18 cellular contexts compared by ENCODE assay signal in the genomic region with DNA sequence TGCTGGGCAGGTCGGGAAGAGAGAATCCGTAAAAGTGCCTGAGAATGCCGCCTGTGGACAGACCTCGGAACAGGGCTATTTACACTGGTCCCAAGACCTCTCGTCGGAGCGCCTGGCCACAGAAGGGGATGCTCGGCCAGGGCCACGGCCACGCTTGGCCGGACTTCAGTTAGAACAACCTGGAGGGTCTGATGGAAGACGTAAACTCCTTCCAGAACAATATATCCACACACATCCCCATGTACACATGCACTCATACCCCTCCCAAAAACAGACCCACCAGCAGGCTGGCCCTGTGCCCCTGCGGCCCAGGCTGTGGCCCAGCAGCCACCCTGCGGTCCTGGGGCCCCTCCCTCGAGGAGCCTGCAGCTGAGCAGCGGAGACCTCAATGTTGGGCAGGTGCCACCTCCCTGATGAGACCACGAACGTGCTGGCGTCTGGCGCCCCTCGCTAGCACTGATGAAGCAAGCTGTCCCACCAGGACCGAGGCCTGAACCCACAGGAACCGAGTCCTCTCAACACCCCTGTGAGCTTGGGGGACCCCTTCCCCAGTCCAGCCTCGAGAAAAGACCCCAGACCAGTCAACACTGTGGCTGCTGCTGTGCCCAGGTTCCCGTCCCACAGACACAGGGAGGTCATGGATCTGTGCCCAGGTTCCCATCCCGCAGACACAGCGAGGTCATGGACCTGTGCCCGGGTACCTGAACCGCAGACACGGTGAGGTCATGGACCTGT. TPM values are rescaled to one million over a fixed set of nuclear protein-coding genes. Genes with fewer than 3 reads are reported as not detected.
DNase-seq lines count a peak whose midpoint lies in the region; ATAC-seq, FAIRE-seq and TF ChIP-seq lines count a peak whose summit lies in the region.
"Had no signal": no experiment of that assay in that cellular context is flagged by ENCODE, and none has a peak within 500 bp of the region (broad histone marks: within the 10 kb centered on the region; RNA-seq: fewer than 3 reads in every experiment).

No MANE protein-coding gene starts in this region.

- peak overlapping the region in 1 of 7 donors; percentile 28 for H3K27ac Mint-ChIP-seq in CD14-positive monocyte
- H3K27ac Mint-ChIP-seq: B cell; CD4-positive, alpha-beta T cell had no signal

- peak; percentile 15 for DNase-seq in left ventricle myocardium superior
- DNase-seq in right atrium auricular region (ENCODE audit: low spot score), result no peak
- peak; percentile 37 for DNase-seq in CD14-positive monocyte (ENCODE audit: low spot score)
- peak; percentile 64 for DNase-seq in kidney
- peak; percentile 69 for DNase-seq in osteoblast (ENCODE audit: insufficient read length, low spot score, missing footprints)
- DNase-seq in G401 (ENCODE audit: low spot score), result no peak
- DNase-seq in NCI-H1092 (lab: John Stamatoyannopoulos, UW), result no peak
- DNase-seq: C1 segment of cervical spinal cord, DMS153, DMS79, GM23248 had no signal

- no peaks in the 10 kb centered on the region for H3K4me1 Mint-ChIP-seq in CD14-positive monocyte

- TF ChIP-seq CTCF in right atrium auricular region (IDR thresholded peaks at IDR 0.05) (no peak), CD14-positive monocyte (IDR thresholded peaks at IDR 0.05) (no peak), kidney (IDR thresholded peaks at IDR 0.05; ENCODE audit: borderline replicate concordance, extremely low read depth, insufficient read depth) (no peak), osteoblast (IDR thresholded peaks at IDR 0.05; ENCODE audit: extremely low read depth, low read depth, low read length) (no peak)

- no peak overlapping the region for H2AFZ ChIP-seq in osteoblast (ENCODE audit: low read length)
- H2AFZ ChIP-seq: GM23248 had no signal

- no peaks in the 10 kb centered on the region for H3K79me2 ChIP-seq in osteoblast (ENCODE audit: insufficient read depth, low read length)

- no peaks in the 10 kb centered on the region for H4K20me1 ChIP-seq in osteoblast (ENCODE audit: insufficient read depth, low read length)

- H3K9me3 ChIP-seq in right atrium auricular region (no peaks in the 10 kb centered on the region), kidney (ENCODE audit: control insufficient read depth in 1 of 2, low read length in 2 of 2) (no peaks in the 10 kb centered on the region), osteoblast (ENCODE audit: low read depth, low read length) (no peaks in the 10 kb centered on the region)
- H3K9me3 ChIP-seq: HAP-1 had no signal

- in situ Hi-C loops in G401 (cut with HindIII; ENCODE audit: low sequenced_read_pairs), result no loop called here

- peaks cover 0 to 3% (median 0%) of the 10 kb centered on the region in 7 donors for H3K9me3 Mint-ChIP-seq in CD14-positive monocyte
- H3K9me3 Mint-ChIP-seq: CD4-positive, alpha-beta T cell had no signal

- no peak overlapping the region for H3K4me2 ChIP-seq in osteoblast (ENCODE audit: insufficient read depth, low read length)

- FAIRE-seq in kidney (lab: Jason Lieb, UNC), result no peak
- FAIRE-seq: GM12878, GM19239 had no signal

- no peaks in the 10 kb centered on the region for H3K36me3 ChIP-seq in right atrium auricular region
- no peaks in the 10 kb centered on the region for H3K36me3 ChIP-seq in kidney (ENCODE audit: control insufficient read depth in 1 of 2, insufficient read depth in 2 of 2, low read length in 2 of 2)
- no peaks in the 10 kb centered on the region for H3K36me3 ChIP-seq in osteoblast (ENCODE audit: insufficient read depth, low read length)
- H3K36me3 ChIP-seq: HAP-1 had no signal

- H3K36me3 Mint-ChIP-seq in CD14-positive monocyte, result no peaks in the 10 kb centered on the region

- peaks cover 0 to 6% (median 4%) of the 10 kb centered on the region in 3 donors for H3K27me3 Mint-ChIP-seq in CD14-positive monocyte (ENCODE audit: low read depth in 3 of 3)
- H3K27me3 Mint-ChIP-seq: CD4-positive, alpha-beta T cell had no signal

- H3K27ac ChIP-seq in right atrium auricular region (no peak overlapping the region), kidney (ENCODE audit: low read depth in 2 of 2, low read length in 2 of 2) (no peak overlapping the region), osteoblast (ENCODE audit: low read depth, low read length) (no peak overlapping the region)
- H3K27ac ChIP-seq: GM23248 had no signal

- H3K4me1 ChIP-seq in right atrium auricular region (no peaks in the 10 kb centered on the region), kidney (ENCODE audit: control insufficient read depth in 1 of 2, insufficient read depth in 1 of 2, low read depth in 1 of 2, low read length in 2 of 2) (no peaks in the 10 kb centered on the region), osteoblast (ENCODE audit: insufficient read depth, low read length) (no peaks in the 10 kb centered on the region)
- H3K4me1 ChIP-seq: HAP-1 had no signal

- no peak overlapping the region for H3K4me3 ChIP-seq in right atrium auricular region
- H3K4me3 ChIP-seq in kidney (ENCODE audit: low read length in 2 of 2), result no peak overlapping the region
- no peak overlapping the region for H3K4me3 ChIP-seq in osteoblast (ENCODE audit: insufficient read depth, low read length)
- H3K4me3 ChIP-seq: GM12878, GM23248, HAP-1 had no signal

- intact Hi-C loops in left ventricle myocardium superior (cut with micrococcal nuclease) (no loop called here), CD14-positive monocyte (cut with micrococcal nuclease) (no loop called here), kidney (cut with DNase I) (no loop called here)

- H3K27me3 ChIP-seq in right atrium auricular region (no peaks in the 10 kb centered on the region), osteoblast (ENCODE audit: insufficient read depth, low read length) (no peaks in the 10 kb centered on the region)

- H3K9ac ChIP-seq in kidney (ENCODE audit: low read length in 2 of 2), result no peak overlapping the region
- H3K9ac ChIP-seq: GM23248 had no signal

- H3K4me3 Mint-ChIP-seq in CD14-positive monocyte, result no peak overlapping the region
- H3K4me3 Mint-ChIP-seq: B cell; CD4-positive, alpha-beta T cell had no signal

- ATAC-seq in left ventricle myocardium superior (no peak), GM19452 (IDR thresholded peaks at IDR 0.05; ENCODE audit: unreplicated experiment) (no peak)
- ATAC-seq: GM12878 had no signal

RNA-seq across cellular contexts. Expression of gene CFAP46, which starts 8.9 kb away (rescaled TPM):
- total RNA-seq in left ventricle myocardium superior, result 1.5 TPM
- total RNA-seq in right atrium auricular region, result 1 to 10 TPM in 1 of 2 donors, under 1 TPM in 1; 0.35 to 1.5 TPM
- polyA plus RNA-seq in CD14-positive monocyte, result not detected
- total RNA-seq in kidney, result 8.3 TPM
- 3.8 TPM for polyA plus RNA-seq in kidney (ENCODE audit: insufficient read depth, low read depth, low replicate concordance)
- under 0.01 and 0.29 TPM in 2 replicates for total RNA-seq in osteoblast
- 6.2 and 11.3 TPM in 2 replicates for total RNA-seq in G401 (2014; rRNA removed; shearing (Covaris generic))
- total RNA-seq: B cell; CD4-positive, alpha-beta T cell; GM12878; HT-29 had no signal

Comparison
In these comparisons a context has a peak if more than half of its experiments do, and no peak if none do; other contexts are left out.
1. DNase-seq: peak in left ventricle myocardium superior (single experiment), CD14-positive monocyte (single experiment), kidney (single experiment) and osteoblast (single experiment); none in right atrium auricular region (single experiment), G401 (single experiment) and NCI-H1092 (single experiment).